In the genomic region with DNA sequence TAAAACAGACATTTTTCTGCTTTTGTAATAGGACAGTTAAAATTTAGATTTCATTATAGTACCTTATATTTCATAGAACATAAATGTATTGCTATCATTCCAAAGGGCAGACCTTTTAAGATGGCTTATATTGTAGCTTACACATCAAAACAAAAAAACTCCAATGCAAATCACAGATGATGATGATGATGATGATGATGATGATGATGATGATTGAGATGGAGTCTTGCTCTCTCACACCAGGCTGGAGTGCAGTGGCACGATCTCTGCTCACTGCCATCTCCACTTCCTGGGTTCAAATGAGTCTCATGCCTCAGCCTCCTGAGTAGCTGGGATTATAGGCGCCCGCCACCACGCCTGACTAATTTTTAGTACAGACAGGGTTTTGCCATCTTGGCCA, we compare ENCODE assay signal across 19 cellular contexts.
DNase-seq lines count a peak whose midpoint lies in the region; ATAC-seq and TF ChIP-seq lines count a peak whose summit lies in the region.
"Had no signal": no experiment of that assay in that cellular context is flagged by ENCODE, and none has a peak within 500 bp of the region (broad histone marks: within the 10 kb centered on the region; RNA-seq: fewer than 3 reads in every experiment).

No MANE protein-coding gene starts in this region.

- peak overlapping the region in 5 of 11 experiments; percentile 8 to 71 (median 57); a peak in 6 of 22 replicates for H3K27ac ChIP-seq in BLaER1 treated with 17β-estradiol and CSF1 and Interleukin-3, amounts not matched to agents 10 nM and 100 nM
- H3K27ac ChIP-seq in HEK293 (ENCODE audit: extremely low read depth, low read depth, low read length): no peak overlapping the region
- H3K27ac ChIP-seq in stomach: peak overlapping the region in 1 of 5 donors; percentile 55
- H3K27ac ChIP-seq: BLaER1, C4-2B had no signal

- peaks cover 0 to 3% (median 0%) of the 10 kb centered on the region in 11 experiments; a peak in 1 of 22 replicates for H3K9me3 ChIP-seq in BLaER1 treated with 17β-estradiol and CSF1 and Interleukin-3, amounts not matched to agents 10 nM and 100 nM (replicated peaks in 1 of 11)
- H3K9me3 ChIP-seq in HEK293 (ENCODE audit: control insufficient read depth, insufficient read depth, low read depth, low read length) (no peaks in the 10 kb centered on the region), stomach (no peaks in the 10 kb centered on the region)
- H3K9me3 ChIP-seq: BE2C, BLaER1, Caco-2 had no signal

- WGBS in stomach, 5 donors: 97 to 100% (median 98%) methylated on average over 4 of the region's 4 CpGs

- peaks cover 0 to 41% (median 12%) of the 10 kb centered on the region in 11 experiments; a peak in 12 of 22 replicates for H3K36me3 ChIP-seq in BLaER1 treated with 17β-estradiol and CSF1 and Interleukin-3, amounts not matched to agents 10 nM and 100 nM
- H3K36me3 ChIP-seq in HEK293 (ENCODE audit: control insufficient read depth in 2 of 2, insufficient read depth in 1 of 2, low read length in 2 of 2) (peaks cover 0 to 6% of the 10 kb centered on the region in 2 experiments; a peak in 1 of 3 replicates), stomach (peaks cover 0 to 11% (median 9%) of the 10 kb centered on the region in 4 donors)

- intact Hi-C loops in stomach (cut with DNase I; ENCODE audit: low total_unique reads): no loop called here
- intact Hi-C loops in left ventricle myocardium superior (cut with micrococcal nuclease): no loop called here

- CTCF ChIA-PET in HEK293 (lab: Yijun Ruan, JAX): interaction anchor here (1.0 kb wide), 1 partner anchor 94 kb away, joined by 3 read pairs; no protein-coding TSS in a partner anchor

- H3K4me3 ChIP-seq in BLaER1 treated with 17β-estradiol and CSF1 and Interleukin-3, amounts not matched to agents 10 nM and 100 nM: no peak overlapping the region
- H3K4me3 ChIP-seq in HEK293 (ENCODE audit: low read depth, low read length): no peak overlapping the region
- no peak overlapping the region for H3K4me3 ChIP-seq in stomach
- H3K4me3 ChIP-seq: BLaER1 had no signal

- no peak for TF ChIP-seq EP300 in stomach (IDR thresholded peaks at IDR 0.05)

- ATAC-seq in HG03460 (IDR thresholded peaks at IDR 0.05; ENCODE audit: unreplicated experiment) (no peak), GM18505 (IDR thresholded peaks at IDR 0.05; ENCODE audit: unreplicated experiment) (no peak), left ventricle myocardium superior (no peak)
- ATAC-seq: CD8-positive, alpha-beta T cell had no signal

- TF ChIP-seq CTCF in HEK293 (tag by site-specific recombination; IDR thresholded peaks at IDR 0.05): no peak
- no peak for TF ChIP-seq CTCF in stomach (IDR thresholded peaks at IDR 0.05)

- peak overlapping the region in 6 of 11 experiments; percentile 22 to 82 (median 61); a peak in 9 of 22 replicates for H3K4me2 ChIP-seq in BLaER1 treated with 17β-estradiol and CSF1 and Interleukin-3, amounts not matched to agents 10 nM and 100 nM

- no peaks in the 10 kb centered on the region for H4K20me1 ChIP-seq in BLaER1 treated with 17β-estradiol and CSF1 and Interleukin-3, amounts not matched to agents 10 nM and 100 nM
- H4K20me1 ChIP-seq: BLaER1 had no signal

- TF ChIP-seq POLR2A in stomach (IDR thresholded peaks at IDR 0.05) (no peak), GM18505 (IDR thresholded peaks at IDR 0.05; ENCODE audit: borderline replicate concordance, extremely low read depth, insufficient read depth, insufficient read length) (no peak)

- POLR2A ChIA-PET in HEK293 (lab: Yijun Ruan, JAX): no interaction called here

- peak overlapping the region in 1 of 11 experiments; percentile 15; a peak in 1 of 22 replicates for H3K9ac ChIP-seq in BLaER1 treated with 17β-estradiol and CSF1 and Interleukin-3, amounts not matched to agents 10 nM and 100 nM
- H3K9ac ChIP-seq: BLaER1 had no signal

- peaks cover 14 to 41% (median 18%) of the 10 kb centered on the region in 10 experiments for H3K4me1 ChIP-seq in BLaER1 treated with 17β-estradiol and CSF1 and Interleukin-3, amounts not matched to agents 10 nM and 100 nM
- H3K4me1 ChIP-seq in HEK293 (ENCODE audit: control insufficient read depth, insufficient read depth, low read length): no peaks in the 10 kb centered on the region
- peaks cover 0 to 21% (median 16%) of the 10 kb centered on the region in 4 donors for H3K4me1 ChIP-seq in stomach
- H3K4me1 ChIP-seq: BE2C, Caco-2 had no signal

- DNase-seq in islet precursor cell (peak; percentile 20), stomach (peak; percentile 7), mucosa of gallbladder (ENCODE audit: low spot score) (no peak), left ventricle myocardium superior (no peak)
- DNase-seq: 8988T; ACHN; BE2C; Caco-2; Calu3; CD4-positive, alpha-beta T cell; CD8-positive, alpha-beta T cell; DMS79 treated with DMSO at 0.1 percent for 48 hours; GF-D8 had no signal

- H3K27me3 ChIP-seq in BLaER1 treated with 17β-estradiol and CSF1 and Interleukin-3, amounts not matched to agents 10 nM and 100 nM: no peaks in the 10 kb centered on the region
- no peaks in the 10 kb centered on the region for H3K27me3 ChIP-seq in stomach
- H3K27me3 ChIP-seq: BE2C, BLaER1 had no signal

TF ChIP-seq in HEK293, 187 proteins besides CTCF, POLR2A, EP300 and RAD21:
- no peak for TF ChIP-seq ZNF707 (tag by site-specific recombination; IDR thresholded peaks at IDR 0.05)
- TF ChIP-seq ZBTB8A (tag by site-specific recombination; IDR thresholded peaks at IDR 0.05): no peak
- TF ChIP-seq ZNF626 (tag by site-specific recombination; IDR thresholded peaks at IDR 0.05): no peak
- TF ChIP-seq ZNF221 (tag by site-specific recombination; IDR thresholded peaks at IDR 0.05; ENCODE audit: borderline replicate concordance): no peak
- TF ChIP-seq, protein P1, sequence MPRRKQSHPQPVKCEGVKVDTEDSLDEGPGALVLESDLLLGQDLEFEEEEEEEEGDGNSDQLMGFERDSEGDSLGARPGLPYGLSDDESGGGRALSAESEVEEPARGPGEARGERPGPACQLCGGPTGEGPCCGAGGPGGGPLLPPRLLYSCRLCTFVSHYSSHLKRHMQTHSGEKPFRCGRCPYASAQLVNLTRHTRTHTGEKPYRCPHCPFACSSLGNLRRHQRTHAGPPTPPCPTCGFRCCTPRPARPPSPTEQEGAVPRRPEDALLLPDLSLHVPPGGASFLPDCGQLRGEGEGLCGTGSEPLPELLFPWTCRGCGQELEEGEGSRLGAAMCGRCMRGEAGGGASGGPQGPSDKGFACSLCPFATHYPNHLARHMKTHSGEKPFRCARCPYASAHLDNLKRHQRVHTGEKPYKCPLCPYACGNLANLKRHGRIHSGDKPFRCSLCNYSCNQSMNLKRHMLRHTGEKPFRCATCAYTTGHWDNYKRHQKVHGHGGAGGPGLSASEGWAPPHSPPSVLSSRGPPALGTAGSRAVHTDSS (tag by site-specific recombination; IDR thresholded peaks at IDR 0.05): peak; percentile 92
- no peak for TF ChIP-seq ZXDB (tag by site-specific recombination; IDR thresholded peaks at IDR 0.05)
- TF ChIP-seq ZNF341 (tag by site-specific recombination; IDR thresholded peaks at IDR 0.05; ENCODE audit: low read depth): no peak
- TF ChIP-seq ZNF112 (tag by site-specific recombination; IDR thresholded peaks at IDR 0.05): no peak

Comparison
In these comparisons a context has a peak if more than half of its experiments do, and no peak if none do; other contexts are left out.
1. DNase-seq: peak in islet precursor cell (single experiment) and stomach (single experiment); none in mucosa of gallbladder (single experiment) and left ventricle myocardium superior (single experiment).